10 cellular contexts compared by ENCODE assay signal in genomic region chr14:64960762-64961276, GRCh38. TPM values are rescaled to one million over a fixed set of nuclear protein-coding genes. Genes with fewer than 3 reads are reported as not detected.
DNase-seq lines count a peak whose midpoint lies in the region; ATAC-seq and TF ChIP-seq lines count a peak whose summit lies in the region.
"Had no signal": no experiment of that assay in that cellular context is flagged by ENCODE, and none has a peak within 500 bp of the region (broad histone marks: within the 10 kb centered on the region; RNA-seq: fewer than 3 reads in every experiment).

No MANE protein-coding gene starts in this region.

- POLR2A ChIA-PET in SK-N-SH (lab: Yijun Ruan, JAX): interaction anchor here (0.6 kb wide), 1 partner anchor 20 kb away, joined by 3 read pairs; no protein-coding TSS in a partner anchor

- no peaks in the 10 kb centered on the region for H4K20me1 ChIP-seq in SK-N-SH (ENCODE audit: insufficient read depth)

- H3K27me3 ChIP-seq in SK-N-SH (ENCODE audit: insufficient read depth): no peaks in the 10 kb centered on the region

- DNase-seq in CD14-positive monocyte (ENCODE audit: low spot score) (no peak), HFFc6 (no peak), SK-N-SH (peak; percentile 47), iPS DF 4.7 (ENCODE audit: extremely low read depth, low spot score) (peak; percentile 49), HPDE6-E6E7 (ENCODE audit: extremely low spot score) (no peak)
- no peak for DNase-seq in activated CD4-positive, alpha-beta T cell treated with anti-CD3 and anti-CD28 coated beads for 4 hours

- no peak overlapping the region for H3K27ac ChIP-seq in SK-N-SH (ENCODE audit: low read depth in 2 of 2, low read length in 1 of 2)

- CTCF ChIA-PET in SK-N-SH (lab: Yijun Ruan, JAX): interaction anchor here (0.8 to 4.0 kb wide), 10 partner anchors 8 to 142 kb away, joined by 3 to 14 read pairs (median 4); partner anchors contain the start of gene FNTB

- H3K36me3 ChIP-seq in SK-N-SH (replicated peaks in 1 of 2; ENCODE audit: control insufficient read depth in 1 of 2, insufficient read depth in 2 of 2, low read length in 1 of 2): no peaks in the 10 kb centered on the region

- no peaks in the 10 kb centered on the region for H3F3A ChIP-seq in SK-N-SH (replicated peaks; ENCODE audit: insufficient read depth)

- 67% methylated on average over 3 of the region's 5 CpGs for WGBS in SK-N-SH (ENCODE audit: low lambda C conversion rate)

- peaks cover under 1 to 3% of the 10 kb centered on the region in 2 donors for H3K36me3 Mint-ChIP-seq in CD14-positive monocyte
- H3K36me3 Mint-ChIP-seq in HFFc6 (ENCODE audit: low read depth): no peaks in the 10 kb centered on the region

- TF ChIP-seq EP300 in SK-N-SH (IDR thresholded peaks at IDR 0.05; ENCODE audit: borderline replicate concordance in 1 of 2, low read depth in 1 of 2, low read length in 1 of 2): no peak; a peak in 1 of 4 replicates

- TF ChIP-seq CTCF in CD14-positive monocyte (IDR thresholded peaks at IDR 0.05) (peak; percentile 14), HFFc6 (IDR thresholded peaks at IDR 0.05) (peak; percentile 26), SK-N-SH (IDR thresholded peaks at IDR 0.05) (no peak; the same call in 1 of the 2 replicates)

- H3K4me1 ChIP-seq in SK-N-SH (ENCODE audit: control insufficient read depth in 1 of 2, insufficient read depth in 2 of 2, low read depth in 1 of 2, low read length in 1 of 2): peaks cover 0 to 18% of the 10 kb centered on the region in 2 experiments; a peak in 1 of 4 replicates

- H3K9me3 Mint-ChIP-seq in CD14-positive monocyte: no peaks in the 10 kb centered on the region
- H3K9me3 Mint-ChIP-seq in HFFc6: no peaks in the 10 kb centered on the region
- H3K9me3 Mint-ChIP-seq: T-helper 1 cell treated with Interleukin-12 subunit alpha and Interleukin-12 subunit beta and Interleukin-4 antibody, amounts not matched to agents 30 μg/mL and 1 μg/mL, for 36 hours had no signal

- no peak overlapping the region for H3K4me3 Mint-ChIP-seq in CD14-positive monocyte
- H3K4me3 Mint-ChIP-seq in HFFc6: no peak overlapping the region
- H3K4me3 Mint-ChIP-seq: T-helper 1 cell treated with Interleukin-12 subunit alpha and Interleukin-12 subunit beta and Interleukin-4 antibody, amounts not matched to agents 30 μg/mL and 1 μg/mL, for 36 hours had no signal

- H3K27ac Mint-ChIP-seq in CD14-positive monocyte (no peak overlapping the region), HFFc6 (no peak overlapping the region)
- H3K27ac Mint-ChIP-seq: T-helper 1 cell treated with Interleukin-12 subunit alpha and Interleukin-12 subunit beta and Interleukin-4 antibody, amounts not matched to agents 30 μg/mL and 1 μg/mL, for 36 hours had no signal

- no peak overlapping the region for H3K4me2 ChIP-seq in SK-N-SH

- intact Hi-C loops in CD14-positive monocyte (cut with micrococcal nuclease): no loop called here

- H2AFZ ChIP-seq in SK-N-SH (ENCODE audit: low read depth): no peak overlapping the region

- ATAC-seq in HG03095 (IDR thresholded peaks at IDR 0.05; ENCODE audit: unreplicated experiment): no peak
- no peak for ATAC-seq in HG03469 (IDR thresholded peaks at IDR 0.05; ENCODE audit: unreplicated experiment)

- H3K4me1 Mint-ChIP-seq in CD14-positive monocyte: no peaks in the 10 kb centered on the region
- H3K4me1 Mint-ChIP-seq in HFFc6 (ENCODE audit: low read depth): no peaks in the 10 kb centered on the region

- H3K9me3 ChIP-seq in SK-N-SH: no peaks in the 10 kb centered on the region

- no peaks in the 10 kb centered on the region for H3K79me2 ChIP-seq in SK-N-SH (ENCODE audit: insufficient read depth)

- H3K27me3 Mint-ChIP-seq in CD14-positive monocyte (ENCODE audit: low read depth in 3 of 3) (peaks cover 0 to 5% (median 0%) of the 10 kb centered on the region in 3 donors), HFFc6 (ENCODE audit: insufficient read depth) (no peaks in the 10 kb centered on the region; the same call in 1 of the 2 replicates)

- TF ChIP-seq RAD21 in SK-N-SH (IDR thresholded peaks at IDR 0.05; ENCODE audit: low read length): no peak

- no peaks in the 10 kb centered on the region for H3K9me2 ChIP-seq in SK-N-SH

- H3K9ac ChIP-seq in SK-N-SH: no peak overlapping the region

- H3K4me3 ChIP-seq in SK-N-SH (ENCODE audit: low read depth in 2 of 2, low read length in 1 of 2): no peak overlapping the region

TF ChIP-seq in SK-N-SH, 30 proteins besides CTCF, POLR2A, EP300 and RAD21:
- TF ChIP-seq SMC3 (IDR thresholded peaks at IDR 0.05; ENCODE audit: low read depth, low read length) (no peak), SIN3A (IDR thresholded peaks at IDR 0.05; ENCODE audit: borderline replicate concordance, low read depth, low read length) (no peak), RFX5 (IDR thresholded peaks at IDR 0.05; ENCODE audit: low read length) (no peak), RCOR1 (IDR thresholded peaks at IDR 0.05; ENCODE audit: low read length) (no peak), GATA2 (CRISPR knock-in tag; IDR thresholded peaks at IDR 0.05) (peak; percentile 54; the same call in 1 of the 2 replicates)

RNA-seq across cellular contexts. Expression of gene RAB15, which starts 11.3 kb away (rescaled TPM):
- under 1 TPM; 0.09 to 0.14 TPM for polyA plus RNA-seq in CD14-positive monocyte
- 1 to 10 TPM; 3.5 to 5.7 (median 5.0) TPM for total RNA-seq in HFFc6 (2021; fragmentation: NEBNext Ultra II Directional; extraction: Animal tissue kit (Norgen Biotek cat#: 25700))
- 14.2 and 14.8 TPM in 2 replicates for polyA plus RNA-seq in SK-N-SH (2012; rRNA removed)
- polyA plus RNA-seq in SK-N-SH (2012; cell fraction: cytosol; rRNA removed): 10.6 and 12.3 TPM in 2 replicates
- 31.4 and 35.1 TPM in 2 replicates for polyA plus RNA-seq in SK-N-SH (2012; cell fraction: nucleus; rRNA removed)

RNA-seq across cellular contexts. Expression of gene GPX2, which starts 18.3 kb away (rescaled TPM):
- polyA plus RNA-seq in CD14-positive monocyte (not detected), SK-N-SH (2012; rRNA removed) (not detected in 2 replicates)
- not detected for total RNA-seq in HFFc6 (2021; fragmentation: NEBNext Ultra II Directional; extraction: Animal tissue kit (Norgen Biotek cat#: 25700))
- not detected in 2 replicates for polyA plus RNA-seq in SK-N-SH (2012; cell fraction: cytosol; rRNA removed)
- polyA plus RNA-seq in SK-N-SH (2012; cell fraction: nucleus; rRNA removed): not detected in 2 replicates
- total RNA-seq: mesenteric fat pad had no signal

RNA-seq across cellular contexts. Expression of gene FNTB, which starts 25.9 kb away (rescaled TPM):
- polyA plus RNA-seq in CD14-positive monocyte: 10 to 100 TPM; 12.3 to 14.2 TPM
- total RNA-seq in HFFc6 (2021; fragmentation: NEBNext Ultra II Directional; extraction: Animal tissue kit (Norgen Biotek cat#: 25700)): 10 to 100 TPM; 14.1 to 22.7 (median 18.0) TPM
- 18.4 and 19.8 TPM in 2 replicates for polyA plus RNA-seq in SK-N-SH (2012; rRNA removed)
- polyA plus RNA-seq in SK-N-SH (2012; cell fraction: cytosol; rRNA removed): 10.4 and 14.4 TPM in 2 replicates
- 25.6 and 28.8 TPM in 2 replicates for polyA plus RNA-seq in SK-N-SH (2012; cell fraction: nucleus; rRNA removed)

RNA-seq across cellular contexts. Expression of gene CHURC1, which starts 46.6 kb away (rescaled TPM):
- polyA plus RNA-seq in CD14-positive monocyte (10 to 100 TPM; 81.2 to 98.3 TPM), SK-N-SH (2012; rRNA removed) (66.8 and 74.8 TPM in 2 replicates)
- total RNA-seq in HFFc6 (2021; fragmentation: NEBNext Ultra II Directional; extraction: Animal tissue kit (Norgen Biotek cat#: 25700)): 10 to 100 TPM; 51.9 to 63.3 (median 59.2) TPM
- polyA plus RNA-seq in SK-N-SH (2012; cell fraction: cytosol; rRNA removed): 90.1 and 147 TPM in 2 replicates
- 30.3 and 44.6 TPM in 2 replicates for polyA plus RNA-seq in SK-N-SH (2012; cell fraction: nucleus; rRNA removed)

Comparison
In these comparisons a context has a peak if more than half of its experiments do, and no peak if none do; other contexts are left out.
1. DNase-seq: peak in SK-N-SH (single experiment) and iPS DF 4.7 (single experiment); none in CD14-positive monocyte (single experiment), HFFc6 (single experiment), activated CD4-positive, alpha-beta T cell treated with anti-CD3 and anti-CD28 coated beads for 4 hours (0 of 2) and HPDE6-E6E7 (single experiment).
2. RNA of gene RAB15, which starts 11.3 kb away (polyA plus RNA-seq): 10.6 to 35.1 TPM in SK-N-SH; 0.09 to 0.14 TPM in CD14-positive monocyte; every median in the first group is over 10 times any median in the second.